Comparison of ENCODE assay signal across 8 cellular contexts in genomic region chr9:127612993-127613954, GRCh38. TPM values are rescaled to one million over a fixed set of nuclear protein-coding genes. Genes with fewer than 3 reads are reported as not detected.
DNase-seq lines count a peak whose midpoint lies in the region; ATAC-seq and TF ChIP-seq lines count a peak whose summit lies in the region.

No MANE protein-coding gene starts in this region.

- no peaks in the 10 kb centered on the region for H3K9me3 ChIP-seq in CD4-positive, CD25-positive, alpha-beta regulatory T cell (ENCODE audit: control insufficient read depth in 2 of 2, low read length in 2 of 2)
- H3K9me3 ChIP-seq in colonic mucosa, result no peaks in the 10 kb centered on the region

- peaks cover 0 to 6% (median 0%) of the 10 kb centered on the region in 7 donors for H3K9me3 Mint-ChIP-seq in CD4-positive, CD25-positive, alpha-beta regulatory T cell

- DNase-seq in CD4-positive, CD25-positive, alpha-beta regulatory T cell, result peak; percentile 15 to 48 (median 43)
- DNase-seq in LNCaP clone FGC (ENCODE audit: low read depth) (no peak), colonic mucosa (peak; percentile 65), left lobe of liver (ENCODE audit: low spot score) (peak; percentile 58)
- DNase-seq in activated CD4-positive, alpha-beta T cell treated with anti-CD3 and anti-CD28 coated beads for 4 hours, result peak; percentile 25 to 30
- DNase-seq in stimulated activated CD4-positive, alpha-beta T cell treated with anti-CD3 and anti-CD28 coated beads, Interleukin-2, amount 100 ng/mL, for 48 hours, result peak; percentile 20 to 30
- DNase-seq in NK-92 treated with Interleukin-12 subunit alpha and Interleukin-12 subunit beta, amount 100 ng/mL, for 24 hours (lab: John Stamatoyannopoulos, UW), result no peak

- no peak for ATAC-seq in CD4-positive, CD25-positive, alpha-beta regulatory T cell (ENCODE audit: low read depth in 2 of 2)
- ATAC-seq in left lobe of liver (peak; percentile 21), HG02798 (IDR thresholded peaks at IDR 0.05; ENCODE audit: poor library complexity, unreplicated experiment) (no peak)

- H3K4me3 Mint-ChIP-seq in CD4-positive, CD25-positive, alpha-beta regulatory T cell, result peak overlapping the region; percentile 81 to 87 (median 85)

- peaks cover 11 to 27% (median 18%) of the 10 kb centered on the region in 4 donors for H3K4me1 Mint-ChIP-seq in CD4-positive, CD25-positive, alpha-beta regulatory T cell

- peaks cover 28% of the 10 kb centered on the region for H3K27me3 ChIP-seq in CD4-positive, CD25-positive, alpha-beta regulatory T cell (ENCODE audit: control insufficient read depth, insufficient read depth, low read length)
- peaks cover 9% of the 10 kb centered on the region for H3K27me3 ChIP-seq in colonic mucosa

- H3K4me1 ChIP-seq in CD4-positive, CD25-positive, alpha-beta regulatory T cell (ENCODE audit: control insufficient read depth, insufficient read depth, low read length, poor library complexity, severe bottlenecking), result peaks cover 27% of the 10 kb centered on the region
- H3K4me1 ChIP-seq in colonic mucosa, result peaks cover 5% of the 10 kb centered on the region

- no peak overlapping the region for H3K27ac ChIP-seq in CD4-positive, CD25-positive, alpha-beta regulatory T cell (ENCODE audit: insufficient read depth, low read length, poor library complexity, severe bottlenecking)
- no peak overlapping the region for H3K27ac ChIP-seq in colonic mucosa

- H3K36me3 Mint-ChIP-seq in CD4-positive, CD25-positive, alpha-beta regulatory T cell, result no peaks in the 10 kb centered on the region

- peak overlapping the region; percentile 18 for H3K4me3 ChIP-seq in CD4-positive, CD25-positive, alpha-beta regulatory T cell (ENCODE audit: low read depth, low read length)
- H3K4me3 ChIP-seq in LNCaP clone FGC (ENCODE audit: low read depth, low read length), result peak overlapping the region; percentile 58
- peak overlapping the region; percentile 74 for H3K4me3 ChIP-seq in colonic mucosa

- H3K9ac ChIP-seq in colonic mucosa (ENCODE audit: low read depth in 2 of 2, low read length in 2 of 2), result peak overlapping the region; percentile 49 to 72

- H3K27ac Mint-ChIP-seq in CD4-positive, CD25-positive, alpha-beta regulatory T cell, result no peak overlapping the region

- peaks cover 82% of the 10 kb centered on the region for H3K27me3 Mint-ChIP-seq in CD4-positive, CD25-positive, alpha-beta regulatory T cell

- H3K36me3 ChIP-seq in CD4-positive, CD25-positive, alpha-beta regulatory T cell (ENCODE audit: control insufficient read depth, insufficient read depth, low read length), result no peaks in the 10 kb centered on the region
- H3K36me3 ChIP-seq in colonic mucosa, result no peaks in the 10 kb centered on the region

- TF ChIP-seq CTCF in LNCaP clone FGC (IDR thresholded peaks at IDR 0.05; ENCODE audit: control insufficient read depth, extremely low read depth, insufficient read depth) (no peak), colonic mucosa (IDR thresholded peaks at IDR 0.05) (no peak)

- intact Hi-C loops in colonic mucosa (cut with DNase I), result no loop called here

RNA-seq across cellular contexts. Expression of gene STXBP1, which starts 1.2 kb away (rescaled TPM):
- 1.3 TPM for total RNA-seq in CD4-positive, CD25-positive, alpha-beta regulatory T cell
- polyA plus RNA-seq in CD4-positive, CD25-positive, alpha-beta regulatory T cell, result 1 to 10 TPM in 1 of 4 donors, under 1 TPM in 3; 0.07 to 1.3 (median 0.19) TPM
- total RNA-seq in colonic mucosa (10 to 100 TPM in 1 of 2 donors, 1 to 10 TPM in 1; 8.2 to 15.8 TPM), left lobe of liver (3.8 TPM)

Comparison
In these comparisons a context has a peak if more than half of its experiments do, and no peak if none do; other contexts are left out.
1. DNase-seq: peak in CD4-positive, CD25-positive, alpha-beta regulatory T cell (3 of 3), activated CD4-positive, alpha-beta T cell treated with anti-CD3 and anti-CD28 coated beads for 4 hours (2 of 2), colonic mucosa (single experiment), left lobe of liver (single experiment) and stimulated activated CD4-positive, alpha-beta T cell treated with anti-CD3 and anti-CD28 coated beads, Interleukin-2, amount 100 ng/mL, for 48 hours (2 of 2); none in LNCaP clone FGC (single experiment) and NK-92 treated with Interleukin-12 subunit alpha and Interleukin-12 subunit beta, amount 100 ng/mL, for 24 hours (single experiment).
2. H3K4me3 ChIP-seq: peak in every context shown above with its lines; median percentile 74 in colonic mucosa; 58 in LNCaP clone FGC; 18 in CD4-positive, CD25-positive, alpha-beta regulatory T cell.